6 cellular contexts compared by ENCODE assay signal in the genomic region with DNA sequence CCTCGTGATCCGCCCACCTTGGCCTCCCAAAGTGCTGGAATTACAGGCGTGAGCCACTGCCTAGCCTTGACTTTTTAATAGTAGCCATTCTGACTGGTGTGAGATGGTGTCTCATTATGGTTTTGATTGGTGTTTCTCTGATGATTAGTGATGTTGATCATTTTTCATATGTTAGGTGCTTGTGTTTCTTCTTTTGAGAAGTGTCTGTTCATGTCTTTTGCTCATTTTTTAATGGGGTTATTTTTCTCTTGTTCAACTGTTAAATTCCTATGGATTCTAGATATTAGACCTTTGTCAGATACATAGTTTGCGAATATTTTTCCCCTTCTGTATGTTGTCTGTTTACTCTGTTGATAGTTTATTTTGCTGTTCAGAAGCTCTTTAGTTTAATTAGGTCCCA. TPM values are rescaled to one million over a fixed set of nuclear protein-coding genes. Genes with fewer than 3 reads are reported as not detected.
DNase-seq lines count a peak whose midpoint lies in the region; ATAC-seq, FAIRE-seq and TF ChIP-seq lines count a peak whose summit lies in the region.
"Not testable (repeated sequence)": the region's sequence is repeated elsewhere in the genome, so short reads cannot be mapped to it uniquely, and the experiment has no call there.

No MANE protein-coding gene starts in this region.

- H3K79me2 ChIP-seq in astrocyte (ENCODE audit: insufficient read depth, low read length): not testable (repeated sequence)

- not testable (repeated sequence) for H2AFZ ChIP-seq in astrocyte (ENCODE audit: low read depth, low read length)

- not testable (repeated sequence) for H4K20me1 ChIP-seq in astrocyte (ENCODE audit: insufficient read depth, low read length)

- not testable (repeated sequence) for H3K9me3 ChIP-seq in CD4-positive, alpha-beta T cell (ENCODE audit: control insufficient read depth, low read length); CD8-positive, alpha-beta memory T cell (ENCODE audit: low read length); astrocyte (ENCODE audit: insufficient read depth, low read depth, low read length)

- not testable (repeated sequence) for ATAC-seq in CD4-positive, alpha-beta T cell (ENCODE audit: poor library complexity); activated CD8-positive, alpha-beta T cell treated with anti-CD3 and anti-CD28 coated beads for 36 hours

- intact Hi-C loops in CD4-positive, alpha-beta T cell (cut with DNase I, micrococcal nuclease): not testable (repeated sequence)
- intact Hi-C loops in activated CD8-positive, alpha-beta T cell treated with anti-CD3 and anti-CD28 coated beads for 36 hours (cut with micrococcal nuclease): loop anchor here (5.0 kb wide), 1 partner anchor 33 kb away; no protein-coding TSS in a partner anchor

- POLR2A ChIA-PET in CD4-positive, alpha-beta T cell (lab: Charles Lee): interaction anchor here (0.7 to 6.4 kb wide), 5 partner anchors 11 to 86 kb away, joined by 3 to 36 read pairs (median 3); partner anchors contain the start of gene CDC14A
- POLR2A ChIA-PET in CD8-positive, alpha-beta memory T cell (lab: Charles Lee): interaction anchor here (0.7 kb wide), 1 partner anchor 42 kb away, joined by 3 read pairs; no protein-coding TSS in a partner anchor
- POLR2A ChIA-PET in activated CD8-positive, alpha-beta T cell treated with anti-CD3 and anti-CD28 coated beads for 36 hours (lab: Charles Lee): not testable (repeated sequence)

- not testable (repeated sequence) for H3K9ac ChIP-seq in astrocyte (ENCODE audit: low read length)

- peak; percentile 17 for FAIRE-seq in astrocyte (lab: Jason Lieb, UNC)
- peak; percentile 45 for FAIRE-seq in colon (lab: Jason Lieb, UNC)

- peaks cover 89% of the 10 kb centered on the region for H3K4me1 Mint-ChIP-seq in CD4-positive, alpha-beta T cell (ENCODE audit: low read depth)
- H3K4me1 Mint-ChIP-seq in CD8-positive, alpha-beta memory T cell: peaks cover 77 to 91% (median 91%) of the 10 kb centered on the region in 3 donors
- peaks cover 71% of the 10 kb centered on the region for H3K4me1 Mint-ChIP-seq in activated CD8-positive, alpha-beta T cell treated with anti-CD3 and anti-CD28 coated beads for 36 hours (ENCODE audit: low read depth)
- H3K4me1 Mint-ChIP-seq in astrocyte (ENCODE audit: low read depth, unreplicated experiment): not testable (repeated sequence)
- H3K4me1 Mint-ChIP-seq in immature natural killer cell: peaks cover 76 to 88% of the 10 kb centered on the region in 2 donors

- H3K36me3 Mint-ChIP-seq in CD4-positive, alpha-beta T cell (ENCODE audit: low read depth): peaks cover 94% of the 10 kb centered on the region
- H3K36me3 Mint-ChIP-seq in CD8-positive, alpha-beta memory T cell: peaks cover 5 to 75% (median 28%) of the 10 kb centered on the region in 3 donors
- H3K36me3 Mint-ChIP-seq in activated CD8-positive, alpha-beta T cell treated with anti-CD3 and anti-CD28 coated beads for 36 hours (ENCODE audit: low read depth): peaks cover 67% of the 10 kb centered on the region
- H3K36me3 Mint-ChIP-seq in astrocyte (ENCODE audit: low read depth, unreplicated experiment): not testable (repeated sequence)
- H3K36me3 Mint-ChIP-seq in immature natural killer cell: peaks cover 3 to 16% (median 14%) of the 10 kb centered on the region in 3 donors

- not testable (repeated sequence) for H3K4me3 ChIP-seq in CD8-positive, alpha-beta memory T cell (ENCODE audit: low read length); astrocyte (ENCODE audit: insufficient read depth, low read depth, low read length)

- not testable (repeated sequence) for TF ChIP-seq CTCF in CD4-positive, alpha-beta T cell (IDR thresholded peaks at IDR 0.05); activated CD8-positive, alpha-beta T cell treated with anti-CD3 and anti-CD28 coated beads for 36 hours (IDR thresholded peaks at IDR 0.05); astrocyte (IDR thresholded peaks at IDR 0.05; ENCODE audit: insufficient read depth, low read depth, low read length)

- H3K27me3 Mint-ChIP-seq in CD4-positive, alpha-beta T cell; CD8-positive, alpha-beta memory T cell; activated CD8-positive, alpha-beta T cell treated with anti-CD3 and anti-CD28 coated beads for 36 hours; astrocyte (ENCODE audit: low read depth, unreplicated experiment); immature natural killer cell (ENCODE audit: low read depth in 3 of 3): not testable (repeated sequence)

- not testable (repeated sequence) for H3K36me3 ChIP-seq in CD8-positive, alpha-beta memory T cell (ENCODE audit: insufficient read depth, low read length); astrocyte (ENCODE audit: insufficient read depth, low read length)

- not testable (repeated sequence) for H3K4me2 ChIP-seq in astrocyte (ENCODE audit: low read length)

- peak overlapping the region; percentile 53 for H3K4me3 Mint-ChIP-seq in CD4-positive, alpha-beta T cell
- peak overlapping the region in 4 of 7 donors; percentile 14 to 63 (median 51) for H3K4me3 Mint-ChIP-seq in CD8-positive, alpha-beta memory T cell
- H3K4me3 Mint-ChIP-seq in activated CD8-positive, alpha-beta T cell treated with anti-CD3 and anti-CD28 coated beads for 36 hours; astrocyte (ENCODE audit: unreplicated experiment): not testable (repeated sequence)
- H3K4me3 Mint-ChIP-seq in immature natural killer cell: peak overlapping the region in 1 of 5 donors; percentile 8

- CTCF ChIA-PET in CD4-positive, alpha-beta T cell (lab: Charles Lee): not testable (repeated sequence)
- CTCF ChIA-PET in CD8-positive, alpha-beta memory T cell (lab: Charles Lee): interaction anchor here (1.8 kb wide), 1 partner anchor 27 kb away, joined by 3 read pairs; no protein-coding TSS in a partner anchor
- CTCF ChIA-PET in activated CD8-positive, alpha-beta T cell treated with anti-CD3 and anti-CD28 coated beads for 36 hours (lab: Charles Lee): interaction anchor here (0.6 to 1.4 kb wide), 5 partner anchors 11 to 89 kb away, joined by 3 to 4 read pairs (median 3); partner anchors contain the start of gene CDC14A

- H3K9me3 Mint-ChIP-seq in CD4-positive, alpha-beta T cell; CD8-positive, alpha-beta memory T cell; astrocyte (ENCODE audit: unreplicated experiment); immature natural killer cell: not testable (repeated sequence)
- peaks cover 14% of the 10 kb centered on the region for H3K9me3 Mint-ChIP-seq in activated CD8-positive, alpha-beta T cell treated with anti-CD3 and anti-CD28 coated beads for 36 hours

- not testable (repeated sequence) for H3K27me3 ChIP-seq in CD4-positive, alpha-beta T cell (ENCODE audit: control insufficient read depth, insufficient read depth, low read length); CD8-positive, alpha-beta memory T cell (ENCODE audit: insufficient read depth, low read length, poor library complexity, severe bottlenecking); astrocyte (ENCODE audit: insufficient read depth, low read length)

- H3K4me1 ChIP-seq in CD8-positive, alpha-beta memory T cell (ENCODE audit: insufficient read depth, low read length): peaks cover 54% of the 10 kb centered on the region
- not testable (repeated sequence) for H3K4me1 ChIP-seq in astrocyte (ENCODE audit: insufficient read depth, low read length)

- not testable (repeated sequence) for DNase-seq in CD4-positive, alpha-beta T cell; CD8-positive, alpha-beta memory T cell; activated CD8-positive, alpha-beta T cell treated with anti-CD3 and anti-CD28 coated beads for 36 hours; astrocyte (ENCODE audit: low read depth); immature natural killer cell

- H3K27ac Mint-ChIP-seq in CD4-positive, alpha-beta T cell: peak overlapping the region; percentile 47
- peak overlapping the region in 6 of 8 donors; percentile 30 to 71 (median 60) for H3K27ac Mint-ChIP-seq in CD8-positive, alpha-beta memory T cell
- peak overlapping the region; percentile 1 for H3K27ac Mint-ChIP-seq in activated CD8-positive, alpha-beta T cell treated with anti-CD3 and anti-CD28 coated beads for 36 hours
- H3K27ac Mint-ChIP-seq in astrocyte (ENCODE audit: unreplicated experiment): not testable (repeated sequence)
- H3K27ac Mint-ChIP-seq in immature natural killer cell: peak overlapping the region in 4 of 6 donors; percentile 3 to 64 (median 34)

- H3K27ac ChIP-seq in CD4-positive, alpha-beta T cell (ENCODE audit: low read depth, low read length); CD8-positive, alpha-beta memory T cell (ENCODE audit: low read depth, low read length); astrocyte (ENCODE audit: low read depth, low read length): not testable (repeated sequence)

RNA-seq across cellular contexts. Expression of gene CDC14A, which starts 17.0 kb away (rescaled TPM):
- total RNA-seq in CD4-positive, alpha-beta T cell: 100 to 1,000 TPM; 174 to 182 TPM
- total RNA-seq in CD8-positive, alpha-beta memory T cell: 10 to 100 TPM; 25.4 to 27.9 TPM
- 36.4 TPM for polyA plus RNA-seq in CD8-positive, alpha-beta memory T cell
- 10 to 100 TPM; 14.3 to 17.2 TPM for total RNA-seq in activated CD8-positive, alpha-beta T cell treated with anti-CD3 and anti-CD28 coated beads for 36 hours
- total RNA-seq in astrocyte: 4.9 and 6.3 TPM in 2 replicates
- 10 to 100 TPM in 2 of 3 donors, 1 to 10 TPM in 1; 5.8 to 15.4 (median 10.9) TPM for polyA plus RNA-seq in immature natural killer cell

Comparison
In these comparisons a context has a peak if more than half of its experiments do, and no peak if none do; other contexts are left out.
1. RNA of gene CDC14A, which starts 17.0 kb away (total RNA-seq): 174 to 182 TPM in CD4-positive, alpha-beta T cell; 25.4 to 27.9 TPM in CD8-positive, alpha-beta memory T cell, 14.3 to 17.2 TPM in activated CD8-positive, alpha-beta T cell treated with anti-CD3 and anti-CD28 coated beads for 36 hours and 4.9 to 6.3 TPM in astrocyte; every median in the first group is over 4 times any median in the second.